In genomic region chr21:39645331-39645730, GRCh38 we compare ENCODE assay signal across 23 cellular contexts. TPM values are rescaled to one million over a fixed set of nuclear protein-coding genes. Genes with fewer than 3 reads are reported as not detected.
"Had no signal": no experiment of that assay in that cellular context is flagged by ENCODE, and none has a peak within 500 bp of the region (broad histone marks: within the 10 kb centered on the region; RNA-seq: fewer than 3 reads in every experiment).

No MANE protein-coding gene starts in this region.

- H3K27ac Mint-ChIP-seq: activated CD4-positive, alpha-beta T cell treated with anti-CD3 and anti-CD28 coated beads, Interleukin-2, amount 10 ng/mL, durations not matched to agents 7 days and 5 days; activated CD8-positive, alpha-beta T cell treated with anti-CD3 and anti-CD28 coated beads, Interleukin-2, amount 10 ng/mL, durations not matched to agents 7 days and 5 days; activated naive CD8-positive, alpha-beta T cell treated with anti-CD3 and anti-CD28 coated beads, Interleukin-2, amount 10 ng/mL, durations not matched to agents 7 days and 5 days; activated T-cell treated with anti-CD3 and anti-CD28 coated beads, Interleukin-2, amount 50 U/mL, for 24 hours; activated T-helper 2 cell treated with anti-CD3 and anti-CD28 coated beads, Interferon-gamma antibody, Interleukin-2, Interleukin-4, amounts not matched to agents 10 μg/mL and 5 μg/mL and 100 μg/mL, durations not matched to agents 14 hours and 24 hours and 36 hours; immature natural killer cell; naive thymus-derived CD4-positive, alpha-beta T cell; T-helper 2 cell treated with Interferon-gamma antibody and Interleukin-4, amounts not matched to agents 5 μg/mL and 100 μg/mL, for 36 hours had no signal

- H3K4me3 Mint-ChIP-seq: activated CD4-positive, alpha-beta T cell treated with anti-CD3 and anti-CD28 coated beads, Interleukin-2, amount 10 ng/mL, durations not matched to agents 7 days and 5 days; activated CD8-positive, alpha-beta T cell treated with anti-CD3 and anti-CD28 coated beads, Interleukin-2, amount 10 ng/mL, durations not matched to agents 7 days and 5 days; activated naive CD8-positive, alpha-beta T cell treated with anti-CD3 and anti-CD28 coated beads, Interleukin-2, amount 10 ng/mL, durations not matched to agents 7 days and 5 days; activated T-cell treated with anti-CD3 and anti-CD28 coated beads, Interleukin-2, amount 50 U/mL, for 24 hours; brain; immature natural killer cell; naive thymus-derived CD4-positive, alpha-beta T cell; T-helper 2 cell treated with Interferon-gamma antibody and Interleukin-4, amounts not matched to agents 5 μg/mL and 100 μg/mL, for 36 hours had no signal

- H3K4me1 Mint-ChIP-seq: activated CD4-positive, alpha-beta T cell treated with anti-CD3 and anti-CD28 coated beads, Interleukin-2, amount 10 ng/mL, durations not matched to agents 7 days and 5 days; activated naive CD8-positive, alpha-beta T cell treated with anti-CD3 and anti-CD28 coated beads, Interleukin-2, amount 10 ng/mL, durations not matched to agents 7 days and 5 days; immature natural killer cell; naive thymus-derived CD4-positive, alpha-beta T cell had no signal

- H3K36me3 ChIP-seq: esophagus squamous epithelium, heart right ventricle, left ventricle myocardium inferior, neutrophil, tibial artery had no signal

- H3K36me3 Mint-ChIP-seq: activated naive CD8-positive, alpha-beta T cell treated with anti-CD3 and anti-CD28 coated beads, Interleukin-2, amount 10 ng/mL, durations not matched to agents 7 days and 5 days; immature natural killer cell; naive thymus-derived CD4-positive, alpha-beta T cell had no signal

- H3K9me3 Mint-ChIP-seq: activated CD4-positive, alpha-beta T cell treated with anti-CD3 and anti-CD28 coated beads, Interleukin-2, amount 10 ng/mL, durations not matched to agents 7 days and 5 days; activated naive CD8-positive, alpha-beta T cell treated with anti-CD3 and anti-CD28 coated beads, Interleukin-2, amount 10 ng/mL, durations not matched to agents 7 days and 5 days; activated T-cell treated with anti-CD3 and anti-CD28 coated beads, Interleukin-2, amount 50 U/mL, for 24 hours; activated T-helper 2 cell treated with anti-CD3 and anti-CD28 coated beads, Interferon-gamma antibody, Interleukin-2, Interleukin-4, amounts not matched to agents 10 μg/mL and 5 μg/mL and 100 μg/mL, durations not matched to agents 14 hours and 24 hours and 36 hours; immature natural killer cell; T-helper 2 cell treated with Interferon-gamma antibody and Interleukin-4, amounts not matched to agents 5 μg/mL and 100 μg/mL, for 36 hours had no signal

- DNase-seq: activated CD4-positive, alpha-beta T cell treated with anti-CD3 and anti-CD28 coated beads, Interleukin-2, amount 10 ng/mL, durations not matched to agents 7 days and 5 days; activated CD8-positive, alpha-beta T cell treated with anti-CD3 and anti-CD28 coated beads, Interleukin-2, amount 10 ng/mL, durations not matched to agents 7 days and 5 days; activated naive CD4-positive, alpha-beta T cell treated with Interleukin-2 at 50 U/mL for 16 hours; activated naive CD8-positive, alpha-beta T cell treated with anti-CD3 and anti-CD28 coated beads, Interleukin-2, amount 10 ng/mL, durations not matched to agents 7 days and 5 days; activated T-cell treated with anti-CD3 and anti-CD28 coated beads, Interleukin-2, amount 50 U/mL, for 24 hours; caudate nucleus; esophagus squamous epithelium; heart right ventricle; immature natural killer cell; kidney glomerular epithelial cell; left ventricle myocardium inferior; mucosa of descending colon; naive thymus-derived CD4-positive, alpha-beta T cell; retina; stimulated activated CD8-positive, alpha-beta memory T cell treated with anti-CD3 and anti-CD28 coated beads, Interleukin-4, amount 100 ng/mL, for 48 hours; stimulated activated naive CD4-positive, alpha-beta T cell; tibial artery had no signal

- H3K9me3 ChIP-seq: esophagus squamous epithelium, heart right ventricle, left ventricle myocardium inferior, mucosa of descending colon, neutrophil, tibial artery had no signal

- H3K4me3 ChIP-seq: esophagus squamous epithelium, heart right ventricle, left ventricle myocardium inferior, mucosa of descending colon, tibial artery had no signal

- H3K27me3 Mint-ChIP-seq: activated CD4-positive, alpha-beta T cell treated with anti-CD3 and anti-CD28 coated beads, Interleukin-2, amount 10 ng/mL, durations not matched to agents 7 days and 5 days; brain had no signal

- H3K27ac ChIP-seq: esophagus squamous epithelium, heart right ventricle, left ventricle myocardium inferior, neutrophil, tibial artery had no signal

- ATAC-seq: activated CD4-positive, CD25-positive, alpha-beta regulatory T cell treated with anti-CD3 and anti-CD28 coated beads, Interleukin-2, amount 50 U/mL, for 24 hours; activated CD8-positive, alpha-beta T cell treated with anti-CD3 and anti-CD28 coated beads, Interleukin-2, amount 10 ng/mL, durations not matched to agents 7 days and 5 days; heart right ventricle; mucosa of descending colon; naive thymus-derived CD4-positive, alpha-beta T cell had no signal

- H3K4me1 ChIP-seq: esophagus squamous epithelium, heart right ventricle, left ventricle myocardium inferior, tibial artery had no signal

RNA-seq across cellular contexts. Expression of gene B3GALT5, which starts 32.6 kb away (rescaled TPM):
- total RNA-seq: activated CD4-positive, alpha-beta T cell treated with anti-CD3 and anti-CD28 coated beads, Interleukin-2, amount 10 ng/mL, durations not matched to agents 7 days and 5 days; activated CD8-positive, alpha-beta T cell treated with anti-CD3 and anti-CD28 coated beads, Interleukin-2, amount 10 ng/mL, durations not matched to agents 7 days and 5 days; activated naive CD8-positive, alpha-beta T cell treated with anti-CD3 and anti-CD28 coated beads, Interleukin-2, amount 10 ng/mL, durations not matched to agents 7 days and 5 days; activated T-helper 2 cell treated with anti-CD3 and anti-CD28 coated beads, Interferon-gamma antibody, Interleukin-2, Interleukin-4, amounts not matched to agents 10 μg/mL and 5 μg/mL and 100 μg/mL, durations not matched to agents 14 hours and 24 hours and 36 hours; endothelial cell of umbilical vein; naive thymus-derived CD4-positive, alpha-beta T cell had no signal
- polyA plus RNA-seq: immature natural killer cell; naive thymus-derived CD4-positive, alpha-beta T cell had no signal
